Comparison of ENCODE assay signal across 10 cellular contexts in genomic region chr6:111477481-111477938, GRCh38. TPM values are rescaled to one million over a fixed set of nuclear protein-coding genes. Genes with fewer than 3 reads are reported as not detected.
DNase-seq lines count a peak whose midpoint lies in the region; ATAC-seq and TF ChIP-seq lines count a peak whose summit lies in the region.
"Had no signal": no experiment of that assay in that cellular context is flagged by ENCODE, and none has a peak within 500 bp of the region (broad histone marks: within the 10 kb centered on the region; RNA-seq: fewer than 3 reads in every experiment).

No MANE protein-coding gene starts in this region.

- H3K4me1 Mint-ChIP-seq in activated T-cell treated with anti-CD3 and anti-CD28 coated beads, Interleukin-2, amount 50 U/mL, for 4 hours (ENCODE audit: low read depth) = peaks cover 46% of the 10 kb centered on the region

- H3K27ac ChIP-seq in DOHH2 (ENCODE audit: low read depth, low read length) (peak overlapping the region; percentile 22), RWPE1 (no peak overlapping the region)

- peaks cover 16% of the 10 kb centered on the region for H3F3A ChIP-seq in DOHH2 (ENCODE audit: control insufficient read depth, insufficient read depth)

- no peaks in the 10 kb centered on the region for H3K9me3 ChIP-seq in DOHH2 (ENCODE audit: control insufficient read depth, insufficient read depth, low read length)

- DNase-seq in OCI-M1 (lab: John Stamatoyannopoulos, UW) = peak; percentile 48
- DNase-seq in kidney glomerular epithelial cell (lab: John Stamatoyannopoulos, UW) = peak; percentile 35
- DNase-seq in DMS79 (lab: John Stamatoyannopoulos, UW) = no peak
- DNase-seq in ecto neural progenitor cell (ENCODE audit: low spot score) = no peak
- DNase-seq in RWPE1 (ENCODE audit: low spot score) = no peak
- DNase-seq in activated T-cell treated with anti-CD3 and anti-CD28 coated beads, Interleukin-2, amount 50 U/mL, for 4 hours = no peak
- DNase-seq: activated CD8-positive, alpha-beta memory T cell treated with anti-CD3 and anti-CD28 coated beads, Interleukin-2, amount 50 U/mL, for 48 hours; effector CD8-positive, alpha-beta T cell had no signal

- CTCF ChIA-PET in RWPE1 (lab: Yijun Ruan, JAX) = no interaction called here

- peak overlapping the region; percentile 81 for H3K4me2 ChIP-seq in DOHH2 (ENCODE audit: low read length)

- POLR2A ChIA-PET in RWPE1 (lab: Yijun Ruan, JAX; ENCODE audit: low non-redundant PET) = no interaction called here

- no peaks in the 10 kb centered on the region for H3K36me3 Mint-ChIP-seq in activated T-cell treated with anti-CD3 and anti-CD28 coated beads, Interleukin-2, amount 50 U/mL, for 4 hours (ENCODE audit: insufficient read depth)

- peak; percentile 41 for ATAC-seq in GM21529 (IDR thresholded peaks at IDR 0.05; ENCODE audit: unreplicated experiment)
- no peak for ATAC-seq in activated T-cell treated with anti-CD3 and anti-CD28 coated beads, Interleukin-2, amount 50 U/mL, for 4 hours

- peaks cover 12% of the 10 kb centered on the region for H4K20me1 ChIP-seq in DOHH2 (ENCODE audit: control insufficient read depth, insufficient read depth, low read depth, low read length)

- H3K79me2 ChIP-seq in DOHH2 (ENCODE audit: control insufficient read depth, low read length) = peaks cover 100% of the 10 kb centered on the region

- H3K36me3 ChIP-seq in DOHH2 (ENCODE audit: control insufficient read depth, low read length) = peaks cover 19% of the 10 kb centered on the region

- TF ChIP-seq CTCF in DOHH2 (IDR thresholded peaks at IDR 0.05; ENCODE audit: low read depth, low read length, poor library complexity, severe bottlenecking) (no peak), RWPE1 (conservative IDR thresholded peaks at IDR 0.05; ENCODE audit: low read depth) (no peak)

- H3K27me3 ChIP-seq in DOHH2 (ENCODE audit: control insufficient read depth, low read length) = no peaks in the 10 kb centered on the region

- H3K9me2 ChIP-seq in DOHH2 (replicated peaks; ENCODE audit: control insufficient read depth, low read length) = no peaks in the 10 kb centered on the region

- peak overlapping the region; percentile 53 for H3K4me3 ChIP-seq in DOHH2 (ENCODE audit: low read length)

- H3K4me3 Mint-ChIP-seq in activated T-cell treated with anti-CD3 and anti-CD28 coated beads, Interleukin-2, amount 50 U/mL, for 4 hours = no peak overlapping the region

- no peaks in the 10 kb centered on the region for H3K9me3 Mint-ChIP-seq in activated T-cell treated with anti-CD3 and anti-CD28 coated beads, Interleukin-2, amount 50 U/mL, for 4 hours

- peaks cover 42% of the 10 kb centered on the region for H3K4me1 ChIP-seq in DOHH2 (ENCODE audit: control insufficient read depth, low read length)

- no peaks in the 10 kb centered on the region for H3K27me3 Mint-ChIP-seq in activated T-cell treated with anti-CD3 and anti-CD28 coated beads, Interleukin-2, amount 50 U/mL, for 4 hours (ENCODE audit: low read depth)

RNA-seq across cellular contexts. Expression of gene REV3L, which starts 5.5 kb away (rescaled TPM):
- 10 to 100 TPM; 12.7 to 18.8 (median 14.5) TPM for total RNA-seq in activated T-cell treated with anti-CD3 and anti-CD28 coated beads, Interleukin-2, amount 50 U/mL, for 4 hours

Comparison
In these comparisons a context has a peak if more than half of its experiments do, and no peak if none do; other contexts are left out.
1. DNase-seq: peak in OCI-M1 (single experiment) and kidney glomerular epithelial cell (single experiment); none in DMS79 (single experiment), ecto neural progenitor cell (single experiment), RWPE1 (single experiment) and activated T-cell treated with anti-CD3 and anti-CD28 coated beads, Interleukin-2, amount 50 U/mL, for 4 hours (single experiment).